In genomic region chr17:42577140-42577531, GRCh38 we compare ENCODE assay signal across 8 cellular contexts. TPM values are rescaled to one million over a fixed set of nuclear protein-coding genes. Genes with fewer than 3 reads are reported as not detected.
DNase-seq lines count a peak whose midpoint lies in the region; ATAC-seq and TF ChIP-seq lines count a peak whose summit lies in the region.

No MANE protein-coding gene starts in this region.

- no peak for TF ChIP-seq POLR2A in GM18505 (IDR thresholded peaks at IDR 0.05; ENCODE audit: borderline replicate concordance, extremely low read depth, insufficient read depth, insufficient read length)

- H2AFZ ChIP-seq in OCI-LY1 (ENCODE audit: low read length), result no peak overlapping the region

- no peaks in the 10 kb centered on the region for H3K9me3 Mint-ChIP-seq in osteocyte (ENCODE audit: unreplicated experiment)

- H3K4me3 ChIP-seq in OCI-LY1 (ENCODE audit: low read depth, low read length, poor library complexity, severe bottlenecking), result peak overlapping the region; percentile 76
- H3K4me3 ChIP-seq in endocrine pancreas (ENCODE audit: control insufficient read depth, insufficient read depth, low read length), result peak overlapping the region; percentile 2

- H3K4me1 ChIP-seq in OCI-LY1 (ENCODE audit: insufficient read depth, low read length, severe bottlenecking) (peaks cover 38% of the 10 kb centered on the region), endocrine pancreas (ENCODE audit: control insufficient read depth, insufficient read depth, low read length) (no peaks in the 10 kb centered on the region)

- H3K79me2 ChIP-seq in OCI-LY1 (ENCODE audit: insufficient read depth, low read length), result no peaks in the 10 kb centered on the region

- H3K4me3 Mint-ChIP-seq in osteocyte (ENCODE audit: unreplicated experiment), result peak overlapping the region; percentile 98

- TF ChIP-seq CTCF in OCI-LY1 (IDR thresholded peaks at IDR 0.05; ENCODE audit: low read length), result no peak
- TF ChIP-seq CTCF in osteocyte (IDR thresholded peaks at IDR 0.05), result no peak

- H4K20me1 ChIP-seq in OCI-LY1 (ENCODE audit: insufficient read depth, low read length), result no peaks in the 10 kb centered on the region

- no peaks in the 10 kb centered on the region for H3K9me2 ChIP-seq in OCI-LY1 (ENCODE audit: low read depth, low read length)

- peak overlapping the region; percentile 69 for H3K4me2 ChIP-seq in OCI-LY1 (ENCODE audit: low read length)

- H3K27ac ChIP-seq in OCI-LY1 (ENCODE audit: low read depth, low read length, poor library complexity, severe bottlenecking), result peak overlapping the region; percentile 93

- peaks cover 23% of the 10 kb centered on the region for H3K4me1 Mint-ChIP-seq in osteocyte (ENCODE audit: unreplicated experiment)

- H3K27ac Mint-ChIP-seq in osteocyte (ENCODE audit: unreplicated experiment), result peak overlapping the region; percentile 98

- DNase-seq in osteocyte (ENCODE audit: extremely low spot score, unreplicated experiment), result no peak
- no peak for DNase-seq in AG08396 (ENCODE audit: low spot score)
- no peak for DNase-seq in MV-4-11 (lab: John Stamatoyannopoulos, UW)
- DNase-seq in stimulated activated CD4-positive, alpha-beta T cell treated with anti-CD3 and anti-CD28 coated beads, Interleukin-4, amount 100 ng/mL, for 1 hour, result no peak
- no peak for DNase-seq in NK-92 (lab: John Stamatoyannopoulos, UW; ENCODE audit: unreplicated experiment)

- no peaks in the 10 kb centered on the region for H3K27me3 ChIP-seq in OCI-LY1 (ENCODE audit: insufficient read depth, low read length)
- H3K27me3 ChIP-seq in endocrine pancreas (ENCODE audit: control insufficient read depth, insufficient read depth, low read length), result no peaks in the 10 kb centered on the region

- no peaks in the 10 kb centered on the region for H3K27me3 Mint-ChIP-seq in osteocyte (ENCODE audit: unreplicated experiment)

- peaks cover 23% of the 10 kb centered on the region for H3K36me3 Mint-ChIP-seq in osteocyte (ENCODE audit: unreplicated experiment)

- H3K9me3 ChIP-seq in OCI-LY1 (ENCODE audit: low read length) (no peaks in the 10 kb centered on the region), endocrine pancreas (ENCODE audit: control insufficient read depth, low read length) (no peaks in the 10 kb centered on the region)

- peak; percentile 2 for ATAC-seq in GM18505 (IDR thresholded peaks at IDR 0.05; ENCODE audit: unreplicated experiment)

- peaks cover 58% of the 10 kb centered on the region for H3K36me3 ChIP-seq in OCI-LY1 (ENCODE audit: insufficient read depth, low read length)
- peaks cover 8% of the 10 kb centered on the region for H3K36me3 ChIP-seq in endocrine pancreas (ENCODE audit: control insufficient read depth, insufficient read depth, low read length)

- H3K9ac ChIP-seq in OCI-LY1 (ENCODE audit: low read length), result peak overlapping the region; percentile 77
- H3K9ac ChIP-seq in endocrine pancreas (ENCODE audit: control insufficient read depth, insufficient read depth, low read length), result peak overlapping the region; percentile 22

- H3F3A ChIP-seq in OCI-LY1 (ENCODE audit: insufficient read depth, low read length), result 0 out of 2 replicates have a peak, but pooled peaks cover 5% of the 10 kb centered on the region

RNA-seq across cellular contexts. Expression of gene PSMC3IP, which starts 0.4 kb away (rescaled TPM):
- 5.5 and 5.6 TPM in 2 replicates for total RNA-seq in osteocyte

RNA-seq across cellular contexts. Expression of gene MLX, which starts 10.2 kb away (rescaled TPM):
- total RNA-seq in osteocyte, result 34.6 and 35.8 TPM in 2 replicates

RNA-seq across cellular contexts. Expression of gene COASY, which starts 15.2 kb away (rescaled TPM):
- 51.7 and 62.7 TPM in 2 replicates for total RNA-seq in osteocyte

RNA-seq across cellular contexts. Expression of gene HSD17B1, which starts 24.4 kb away (rescaled TPM):
- total RNA-seq in osteocyte, result 1.2 and 1.4 TPM in 2 replicates

RNA-seq across cellular contexts. Expression of gene RETREG3, which starts 32.0 kb away (rescaled TPM):
- total RNA-seq in osteocyte, result 80.1 and 85.0 TPM in 2 replicates
